ENCODE assay signal across 12 cellular contexts in the genomic region with DNA sequence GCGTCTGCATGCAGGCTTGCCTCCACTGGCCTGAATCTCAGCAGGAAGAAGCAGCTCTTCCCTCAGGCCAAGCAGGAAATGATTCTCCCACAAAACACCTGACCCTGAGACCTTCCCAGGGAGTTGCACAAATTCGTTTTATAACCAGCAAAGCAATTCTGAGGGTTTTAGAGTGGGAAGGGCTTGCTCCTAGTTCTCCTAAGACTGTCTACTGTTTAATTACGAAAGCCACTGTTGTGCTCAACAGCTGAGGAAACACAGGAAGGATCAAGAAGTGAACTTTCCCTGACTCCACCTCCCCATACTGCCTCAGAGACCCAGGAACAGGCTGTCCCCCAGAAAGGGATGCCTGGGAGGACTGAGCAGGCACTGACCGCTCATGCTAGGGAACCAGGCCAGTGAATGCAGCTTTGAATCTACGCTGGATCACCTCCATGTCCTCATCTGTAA. TPM values are rescaled to one million over a fixed set of nuclear protein-coding genes. Genes with fewer than 3 reads are reported as not detected.
DNase-seq lines count a peak whose midpoint lies in the region; ATAC-seq, FAIRE-seq and TF ChIP-seq lines count a peak whose summit lies in the region.
"Had no signal": no experiment of that assay in that cellular context is flagged by ENCODE, and none has a peak within 500 bp of the region (broad histone marks: within the 10 kb centered on the region; RNA-seq: fewer than 3 reads in every experiment).

No MANE protein-coding gene starts in this region.

- no peaks in the 10 kb centered on the region for H4K20me1 ChIP-seq in BLaER1 treated with 17β-estradiol and CSF1 and Interleukin-3, amounts not matched to agents 10 nM and 100 nM

- no peak for TF ChIP-seq POLR2A in NB4 (IDR thresholded peaks at IDR 0.05; ENCODE audit: extremely low read depth, insufficient read length)

- ATAC-seq in HG02763 (IDR thresholded peaks at IDR 0.05; ENCODE audit: unreplicated experiment) = no peak
- no peak for ATAC-seq in GM18858 (IDR thresholded peaks at IDR 0.05; ENCODE audit: unreplicated experiment)

- H3K36me3 ChIP-seq in BLaER1 treated with 17β-estradiol and CSF1 and Interleukin-3, amounts not matched to agents 10 nM and 100 nM = no peaks in the 10 kb centered on the region
- H3K36me3 ChIP-seq: esophagus muscularis mucosa had no signal

- no peak overlapping the region for H3K4me3 ChIP-seq in BLaER1 treated with 17β-estradiol and CSF1 and Interleukin-3, amounts not matched to agents 10 nM and 100 nM
- no peak overlapping the region for H3K4me3 ChIP-seq in NB4 (ENCODE audit: low read depth, low read length)
- no peak overlapping the region for H3K4me3 ChIP-seq in epithelial cell of esophagus (ENCODE audit: low read length)
- H3K4me3 ChIP-seq: esophagus muscularis mucosa had no signal

- peaks cover 17 to 60% (median 37%) of the 10 kb centered on the region in 10 experiments for H3K4me1 ChIP-seq in BLaER1 treated with 17β-estradiol and CSF1 and Interleukin-3, amounts not matched to agents 10 nM and 100 nM
- H3K4me1 ChIP-seq: esophagus muscularis mucosa had no signal

- H3K27me3 ChIP-seq in BLaER1 treated with 17β-estradiol and CSF1 and Interleukin-3, amounts not matched to agents 10 nM and 100 nM = no peaks in the 10 kb centered on the region
- H3K27me3 ChIP-seq: esophagus muscularis mucosa had no signal

- no peak overlapping the region; a peak in 1 of 22 replicates for H3K27ac ChIP-seq in BLaER1 treated with 17β-estradiol and CSF1 and Interleukin-3, amounts not matched to agents 10 nM and 100 nM
- H3K27ac ChIP-seq: esophagus muscularis mucosa had no signal

- no peaks in the 10 kb centered on the region for H3K9me3 ChIP-seq in BLaER1 treated with 17β-estradiol and CSF1 and Interleukin-3, amounts not matched to agents 10 nM and 100 nM (replicated peaks in 1 of 11)
- H3K9me3 ChIP-seq: esophagus muscularis mucosa had no signal

- no peak for FAIRE-seq in GM19239 (lab: Jason Lieb, UNC)

- H3K9ac ChIP-seq in BLaER1 treated with 17β-estradiol and CSF1 and Interleukin-3, amounts not matched to agents 10 nM and 100 nM = peak overlapping the region in 1 of 11 experiments; percentile 9; a peak in 1 of 22 replicates

- peak overlapping the region in 9 of 11 experiments; percentile 31 to 79 (median 62); a peak in 18 of 22 replicates for H3K4me2 ChIP-seq in BLaER1 treated with 17β-estradiol and CSF1 and Interleukin-3, amounts not matched to agents 10 nM and 100 nM

- TF ChIP-seq CTCF in NB4 (IDR thresholded peaks at IDR 0.05; ENCODE audit: low read depth, low read length) = no peak
- no peak for TF ChIP-seq CTCF in epithelial cell of esophagus (IDR thresholded peaks at IDR 0.05; ENCODE audit: insufficient read depth, low read depth, low read length, missing control alignments)

- peak; percentile 51 for DNase-seq in NB4 (ENCODE audit: low read depth)
- DNase-seq in epithelial cell of esophagus (ENCODE audit: low read depth) = peak; percentile 95
- DNase-seq in myocyte (ENCODE audit: low read depth) = peak; percentile 26
- no peak for DNase-seq in GM19239 (ENCODE audit: insufficient read length, low spot score)
- DNase-seq in activated effector memory CD4-positive, alpha-beta T cell treated with anti-CD3 and anti-CD28 coated beads, Interleukin-2, amount 50 U/mL, for 16 hours = no peak
- DNase-seq: NCI-H2081; nucleus accumbens; stimulated activated CD8-positive, alpha-beta memory T cell treated with anti-CD3 and anti-CD28 coated beads, Interleukin-4, amount 100 ng/mL, for 48 hours had no signal

RNA-seq across cellular contexts. Expression of gene PUM1, which starts 37.0 kb away (rescaled TPM):
- 65.6 and 70.1 TPM in 2 replicates for total RNA-seq in myocyte
- 51.3 TPM for polyA plus RNA-seq in myocyte (2012)

Comparison
In these comparisons a context has a peak if more than half of its experiments do, and no peak if none do; other contexts are left out.
1. DNase-seq: peak in NB4 (single experiment), epithelial cell of esophagus (single experiment) and myocyte (single experiment); none in GM19239 (single experiment) and activated effector memory CD4-positive, alpha-beta T cell treated with anti-CD3 and anti-CD28 coated beads, Interleukin-2, amount 50 U/mL, for 16 hours (single experiment).